Comparison of ENCODE assay signal across 24 cellular contexts in the genomic region with DNA sequence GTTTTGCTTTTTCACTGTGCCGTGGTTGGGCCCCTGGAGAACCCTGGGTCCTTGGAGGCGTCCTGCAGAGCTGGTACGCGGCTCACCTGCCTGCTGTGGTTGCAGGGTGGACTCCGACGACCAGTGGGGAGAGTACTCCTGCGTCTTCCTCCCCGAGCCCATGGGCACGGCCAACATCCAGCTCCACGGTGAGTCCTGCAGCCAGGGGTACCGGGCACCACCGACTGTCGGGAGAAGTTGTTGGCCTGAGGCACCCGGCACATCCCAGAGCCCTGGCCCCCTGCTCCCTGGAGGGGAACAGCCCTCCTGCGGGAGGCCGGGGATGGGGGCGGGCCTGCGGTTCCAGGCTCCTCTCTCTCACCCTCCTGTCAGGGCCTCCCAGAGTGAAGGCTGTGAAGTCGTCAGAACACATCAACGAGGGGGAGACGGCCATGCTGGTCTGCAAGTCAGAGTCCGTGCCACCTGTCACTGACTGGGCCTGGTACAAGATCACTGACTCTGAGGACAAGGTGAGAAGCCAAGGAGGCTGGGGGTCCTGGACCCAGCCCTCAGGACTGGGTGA. TPM values are rescaled to one million over a fixed set of nuclear protein-coding genes. Genes with fewer than 3 reads are reported as not detected.
DNase-seq lines count a peak whose midpoint lies in the region; ATAC-seq, FAIRE-seq and TF ChIP-seq lines count a peak whose summit lies in the region.
"Had no signal": no experiment of that assay in that cellular context is flagged by ENCODE, and none has a peak within 500 bp of the region (broad histone marks: within the 10 kb centered on the region; RNA-seq: fewer than 3 reads in every experiment).

No MANE protein-coding gene starts in this region.

- POLR2A ChIA-PET in HepG2 (lab: Yijun Ruan, JAX): no interaction called here

- no peak overlapping the region for H3K4me3 Mint-ChIP-seq in chondrocyte (ENCODE audit: unreplicated experiment)
- H3K4me3 Mint-ChIP-seq: CD4-positive, alpha-beta T cell had no signal

- H3K4me2 ChIP-seq in HepG2 (ENCODE audit: low read depth, low read length): no peak overlapping the region
- H3K4me2 ChIP-seq: A549 had no signal

- no peaks in the 10 kb centered on the region for H3K36me3 Mint-ChIP-seq in chondrocyte (ENCODE audit: low read depth)

- intact Hi-C loops in Right ventricle myocardium superior (cut with DNase I): no loop called here
- intact Hi-C loops in left cardiac atrium (cut with DNase I): loop anchor here in 1 of 2 donors (10.0 kb wide), 1 partner anchor 54 kb away; a partner anchor contains a TSS
- intact Hi-C loops in HepG2 (cut with micrococcal nuclease; ENCODE audit: unreplicated experiment): loop anchor here (10.0 kb wide), 1 partner anchor 84 kb away; a partner anchor contains a TSS

- H3K9me3 Mint-ChIP-seq in chondrocyte (ENCODE audit: low read depth): no peaks in the 10 kb centered on the region
- H3K9me3 Mint-ChIP-seq: CD4-positive, alpha-beta T cell had no signal

- H3K4me3 ChIP-seq in HepG2 (replicated peaks in 1 of 3; ENCODE audit: insufficient read depth in 1 of 3, low read depth in 2 of 3, low read length in 3 of 3) (no peak overlapping the region), WERI-Rb-1 (ENCODE audit: low read depth, low read length) (no peak overlapping the region)
- H3K4me3 ChIP-seq: A549, HAP-1 had no signal

- no peaks in the 10 kb centered on the region for H3K9me3 ChIP-seq in HepG2 (ENCODE audit: low read length)
- H3K9me3 ChIP-seq in WERI-Rb-1 (ENCODE audit: severe bottlenecking): no peaks in the 10 kb centered on the region
- H3K9me3 ChIP-seq: A549, Caco-2, HAP-1 had no signal

- no peak for TF ChIP-seq POLR2A in HepG2 (IDR thresholded peaks at IDR 0.05; ENCODE audit: insufficient read depth in 1 of 2, low read depth in 2 of 2, low read length in 2 of 2)

- no peak for ATAC-seq in Right ventricle myocardium superior (ENCODE audit: poor library complexity)
- no peak for ATAC-seq in left cardiac atrium
- ATAC-seq in HepG2: no peak
- ATAC-seq in GM18868 (IDR thresholded peaks at IDR 0.05; ENCODE audit: unreplicated experiment): no peak
- no peak for ATAC-seq in HG02571 (IDR thresholded peaks at IDR 0.05; ENCODE audit: unreplicated experiment)
- ATAC-seq: A549 had no signal

- H3K27me3 Mint-ChIP-seq in chondrocyte (ENCODE audit: low read depth): no peaks in the 10 kb centered on the region

- in situ Hi-C loops in HepG2 (cut with HindIII; ENCODE audit: extremely low pct_ligation_motif_present, low pct_unique_long_range_greater_than_20kb): loop anchor here (10.0 kb wide), 1 partner anchor 154 kb away; no protein-coding TSS in a partner anchor

- H2AFZ ChIP-seq in HepG2 (ENCODE audit: low read length): no peak overlapping the region

- H3K4me1 ChIP-seq in HepG2 (ENCODE audit: insufficient read depth, low read length): peaks cover 16% of the 10 kb centered on the region
- H3K4me1 ChIP-seq: Caco-2 had no signal

- TF ChIP-seq RAD21 in HepG2 (CRISPR knock-in tag; IDR thresholded peaks at IDR 0.05): no peak

- CTCF ChIA-PET in HepG2 (lab: Yijun Ruan, JAX; ENCODE audit: low intra/inter-chr PET ratio, low total read pairs): no interaction called here

- 90% methylated on average over 15 of the region's 22 CpGs for WGBS in HepG2 (ENCODE audit: low lambda C conversion rate)

- no peaks in the 10 kb centered on the region for H3K27me3 ChIP-seq in HepG2 (ENCODE audit: control insufficient read depth in 1 of 2, insufficient read depth in 2 of 2, low read length in 2 of 2)
- H3K27me3 ChIP-seq in WERI-Rb-1 (ENCODE audit: insufficient read depth, low read depth, severe bottlenecking): no peaks in the 10 kb centered on the region

- TF ChIP-seq CTCF in chondrocyte (IDR thresholded peaks at IDR 0.05): no peak
- no peak for TF ChIP-seq CTCF in HepG2 (CRISPR knock-in tag; IDR thresholded peaks at IDR 0.05)
- no peak for TF ChIP-seq CTCF in WERI-Rb-1 (IDR thresholded peaks at IDR 0.05; ENCODE audit: low read depth, low read length)

- DNase-seq in Right ventricle myocardium superior (peak; percentile 33), left cardiac atrium (no peak), chondrocyte (ENCODE audit: low spot score) (peak; percentile 93), HepG2 (ENCODE audit: low spot score) (no peak), WERI-Rb-1 (no peak)
- DNase-seq: AML-193; Caco-2; CD4-positive, alpha-beta T cell; IMR-90; KBM-7 had no signal

- H3K27ac ChIP-seq in HepG2 (ENCODE audit: extremely low read length, insufficient read depth, low read length) (no peak overlapping the region), WERI-Rb-1 (no peak overlapping the region)
- H3K27ac ChIP-seq: 22Rv1, A549, C4-2B, HL-60 had no signal

- no peak for FAIRE-seq in HepG2 (lab: Jason Lieb, UNC)
- FAIRE-seq: A549, D721Med, G401.6, GM12892, GM18507 had no signal

- H3K79me2 ChIP-seq in HepG2 (ENCODE audit: insufficient read depth, low read length): peaks cover 43% of the 10 kb centered on the region

- peaks cover 18% of the 10 kb centered on the region for H3K4me1 Mint-ChIP-seq in chondrocyte (ENCODE audit: low read depth)

- H3K9ac ChIP-seq in HepG2 (ENCODE audit: insufficient read depth, low read depth, low read length): no peak overlapping the region

- H4K20me1 ChIP-seq in HepG2 (ENCODE audit: insufficient read depth, low read length): peaks cover 81% of the 10 kb centered on the region

- H3K27ac Mint-ChIP-seq in chondrocyte (ENCODE audit: unreplicated experiment): no peak overlapping the region
- H3K27ac Mint-ChIP-seq: CD4-positive, alpha-beta T cell had no signal

- no TSS peak for BruUV-seq in HepG2 (replicated peaks; lab: Mats Ljungman, UMichigan)

- H3K36me3 ChIP-seq in HepG2 (replicated peaks in 1 of 2; ENCODE audit: control insufficient read depth in 1 of 2, insufficient read depth in 2 of 2, low read length in 2 of 2): peaks cover 35 to 39% of the 10 kb centered on the region in 2 experiments; a peak in 4 of 5 replicates
- H3K36me3 ChIP-seq in WERI-Rb-1: peaks cover 71% of the 10 kb centered on the region

- TF ChIP-seq EP300 in HepG2 (IDR thresholded peaks at IDR 0.05; ENCODE audit: low read depth in 2 of 2, low read length in 2 of 2) (no peak), HepG2 (CRISPR knock-in tag; IDR thresholded peaks at IDR 0.05; ENCODE audit: borderline replicate concordance) (no peak)

RNA-seq across cellular contexts. Expression of a gene that starts 8.0 kb away (rescaled TPM):
- total RNA-seq in Right ventricle myocardium superior (1,928 TPM), left cardiac atrium (1,000 to 10,000 TPM in 1 of 2 donors, 100 to 1,000 TPM in 1; 847 to 1,152 TPM), chondrocyte (440 to 503 TPM (median 452 TPM) in 3 replicates), HepG2 (2016; rRNA removed; fragmentation: Illumina TruSeq; extraction: Trizol) (136 and 309 TPM in 2 replicates)
- total RNA-seq in HepG2 (2016; cell fraction: cytosol; rRNA removed; fragmentation: Illumina TruSeq; extraction: Trizol; ENCODE audit: low read depth): 81.8 and 84.4 TPM in 2 replicates
- total RNA-seq in HepG2 (2016; cell fraction: insoluble cytoplasmic fraction; rRNA removed; fragmentation: Illumina TruSeq; extraction: Trizol): 114 and 317 TPM in 2 replicates
- 96.0 and 109 TPM in 2 replicates for total RNA-seq in HepG2 (2016; cell fraction: membrane; rRNA removed; fragmentation: Illumina TruSeq; extraction: Trizol)
- total RNA-seq in HepG2 (2016; cell fraction: nucleus; rRNA removed; fragmentation: Illumina TruSeq; extraction: Trizol): 271 and 340 TPM in 2 replicates
- polyA plus RNA-seq in HepG2 (2011; rRNA removed): 754 and 1,057 TPM in 2 replicates
- polyA plus RNA-seq in HepG2 (2011; cell fraction: cytosol; rRNA removed): 595 and 749 TPM in 2 replicates
- polyA plus RNA-seq in HepG2 (2011; cell fraction: nucleus; rRNA removed): 561 and 615 TPM in 2 replicates
- 926 and 933 TPM in 2 replicates for polyA plus RNA-seq in HepG2 (2012)
- polyA plus RNA-seq in HepG2 (2016; cell fraction: cytosol; fragmentation: Illumina TruSeq; extraction: Trizol; ENCODE audit: low read depth): 148 and 149 TPM in 2 replicates
- polyA plus RNA-seq in HepG2 (2016; cell fraction: insoluble cytoplasmic fraction; fragmentation: Illumina TruSeq; extraction: Trizol; ENCODE audit: low read depth): 179 and 219 TPM in 2 replicates
- polyA plus RNA-seq in HepG2 (2016; cell fraction: membrane; fragmentation: Illumina TruSeq; extraction: Trizol; ENCODE audit: low read depth): 152 and 167 TPM in 2 replicates
- polyA plus RNA-seq in HepG2 (2016; cell fraction: nucleus; fragmentation: Illumina TruSeq; extraction: Trizol; ENCODE audit: insufficient read depth, low read depth): 760 and 837 TPM in 2 replicates
- polyA minus RNA-seq in HepG2 (2011; rRNA and poly(A)+ RNA removed; ENCODE audit: low replicate concordance): 426 and 707 TPM in 2 replicates
- 369 and 454 TPM in 2 replicates for polyA minus RNA-seq in HepG2 (2011; cell fraction: cytosol; rRNA and poly(A)+ RNA removed)
- 97.1 and 115 TPM in 2 replicates for polyA minus RNA-seq in HepG2 (2011; cell fraction: nucleus; rRNA and poly(A)+ RNA removed)

RNA-seq across cellular contexts. Expression of a gene that starts 9.3 kb away (rescaled TPM):
- total RNA-seq in Right ventricle myocardium superior: 4.1 TPM
- 1 to 10 TPM; 4.3 to 10.0 TPM for total RNA-seq in left cardiac atrium
- 6.2 to 6.8 TPM (median 6.7 TPM) in 3 replicates for total RNA-seq in chondrocyte
- not detected in 2 replicates for total RNA-seq in HepG2 (2016; rRNA removed; fragmentation: Illumina TruSeq; extraction: Trizol)
- not detected in 2 replicates for total RNA-seq in HepG2 (2016; cell fraction: cytosol; rRNA removed; fragmentation: Illumina TruSeq; extraction: Trizol; ENCODE audit: low read depth)
- total RNA-seq in HepG2 (2016; cell fraction: insoluble cytoplasmic fraction; rRNA removed; fragmentation: Illumina TruSeq; extraction: Trizol): not detected in 2 replicates
- 0.03 TPM in 1 of 2 replicates, not detected in the other for total RNA-seq in HepG2 (2016; cell fraction: membrane; rRNA removed; fragmentation: Illumina TruSeq; extraction: Trizol)
- total RNA-seq in HepG2 (2016; cell fraction: nucleus; rRNA removed; fragmentation: Illumina TruSeq; extraction: Trizol): not detected in 2 replicates
- polyA plus RNA-seq in HepG2 (2011; rRNA removed): 0.01 and 0.05 TPM in 2 replicates
- polyA plus RNA-seq in HepG2 (2011; cell fraction: cytosol; rRNA removed): 0.07 and 0.09 TPM in 2 replicates
- 0.19 and 0.24 TPM in 2 replicates for polyA plus RNA-seq in HepG2 (2011; cell fraction: nucleus; rRNA removed)
- polyA plus RNA-seq in HepG2 (2012): 0.15 and 0.39 TPM in 2 replicates
- polyA plus RNA-seq in HepG2 (2016; cell fraction: cytosol; fragmentation: Illumina TruSeq; extraction: Trizol; ENCODE audit: low read depth): 0.07 TPM in 1 of 2 replicates, not detected in the other
- polyA plus RNA-seq in HepG2 (2016; cell fraction: insoluble cytoplasmic fraction; fragmentation: Illumina TruSeq; extraction: Trizol; ENCODE audit: low read depth): not detected in 2 replicates
- polyA plus RNA-seq in HepG2 (2016; cell fraction: membrane; fragmentation: Illumina TruSeq; extraction: Trizol; ENCODE audit: low read depth): 0.05 TPM in 1 of 2 replicates, not detected in the other
- polyA plus RNA-seq in HepG2 (2016; cell fraction: nucleus; fragmentation: Illumina TruSeq; extraction: Trizol; ENCODE audit: insufficient read depth, low read depth): not detected in 2 replicates
- 0.16 and 9.3 TPM in 2 replicates for polyA minus RNA-seq in HepG2 (2011; rRNA and poly(A)+ RNA removed; ENCODE audit: low replicate concordance)
- polyA minus RNA-seq in HepG2 (2011; cell fraction: cytosol; rRNA and poly(A)+ RNA removed): not detected in 2 replicates
- polyA minus RNA-seq in HepG2 (2011; cell fraction: nucleus; rRNA and poly(A)+ RNA removed): not detected in 2 replicates

RNA-seq across cellular contexts. Expression of a gene that starts 36.5 kb away (rescaled TPM):
- total RNA-seq in Right ventricle myocardium superior (0.32 TPM), left cardiac atrium (1 to 10 TPM in 1 of 2 donors, under 1 TPM in 1; 0.81 to 1.1 TPM), chondrocyte (not detected in 3 replicates), HepG2 (2016; rRNA removed; fragmentation: Illumina TruSeq; extraction: Trizol) (not detected in 2 replicates)
- total RNA-seq in HepG2 (2016; cell fraction: cytosol; rRNA removed; fragmentation: Illumina TruSeq; extraction: Trizol; ENCODE audit: low read depth): not detected in 2 replicates
- not detected in 2 replicates for total RNA-seq in HepG2 (2016; cell fraction: insoluble cytoplasmic fraction; rRNA removed; fragmentation: Illumina TruSeq; extraction: Trizol)
- total RNA-seq in HepG2 (2016; cell fraction: membrane; rRNA removed; fragmentation: Illumina TruSeq; extraction: Trizol): not detected in 2 replicates
- not detected in 2 replicates for total RNA-seq in HepG2 (2016; cell fraction: nucleus; rRNA removed; fragmentation: Illumina TruSeq; extraction: Trizol)
- 0.07 TPM in 1 of 2 replicates, not detected in the other for polyA plus RNA-seq in HepG2 (2011; rRNA removed)
- polyA plus RNA-seq in HepG2 (2011; cell fraction: cytosol; rRNA removed): 0.13 TPM in 1 of 2 replicates, not detected in the other
- polyA plus RNA-seq in HepG2 (2011; cell fraction: nucleus; rRNA removed): 0.50 and 0.71 TPM in 2 replicates
- polyA plus RNA-seq in HepG2 (2012): 0.16 TPM in 1 of 2 replicates, not detected in the other
- polyA plus RNA-seq in HepG2 (2016; cell fraction: cytosol; fragmentation: Illumina TruSeq; extraction: Trizol; ENCODE audit: low read depth): not detected in 2 replicates
- polyA plus RNA-seq in HepG2 (2016; cell fraction: insoluble cytoplasmic fraction; fragmentation: Illumina TruSeq; extraction: Trizol; ENCODE audit: low read depth): not detected in 2 replicates
- polyA plus RNA-seq in HepG2 (2016; cell fraction: membrane; fragmentation: Illumina TruSeq; extraction: Trizol; ENCODE audit: low read depth): not detected in 2 replicates
- not detected in 2 replicates for polyA plus RNA-seq in HepG2 (2016; cell fraction: nucleus; fragmentation: Illumina TruSeq; extraction: Trizol; ENCODE audit: insufficient read depth, low read depth)
- polyA minus RNA-seq in HepG2 (2011; rRNA and poly(A)+ RNA removed; ENCODE audit: low replicate concordance): not detected in 2 replicates
- not detected in 2 replicates for polyA minus RNA-seq in HepG2 (2011; cell fraction: cytosol; rRNA and poly(A)+ RNA removed)
- polyA minus RNA-seq in HepG2 (2011; cell fraction: nucleus; rRNA and poly(A)+ RNA removed): not detected in 2 replicates
- total RNA-seq: Caco-2, H4, HT1080, IMR-90 had no signal
- polyA plus RNA-seq: A549, BJ had no signal

RNA-seq across cellular contexts. Expression of a gene that starts 48.8 kb away (rescaled TPM):
- total RNA-seq in Right ventricle myocardium superior (86.3 TPM), left cardiac atrium (10 to 100 TPM; 63.9 to 71.0 TPM), chondrocyte (41.4 to 71.1 TPM (median 66.9 TPM) in 3 replicates), HepG2 (2016; rRNA removed; fragmentation: Illumina TruSeq; extraction: Trizol) (119 and 138 TPM in 2 replicates)
- 181 and 194 TPM in 2 replicates for total RNA-seq in HepG2 (2016; cell fraction: cytosol; rRNA removed; fragmentation: Illumina TruSeq; extraction: Trizol; ENCODE audit: low read depth)
- total RNA-seq in HepG2 (2016; cell fraction: insoluble cytoplasmic fraction; rRNA removed; fragmentation: Illumina TruSeq; extraction: Trizol): 104 and 144 TPM in 2 replicates
- 198 and 240 TPM in 2 replicates for total RNA-seq in HepG2 (2016; cell fraction: membrane; rRNA removed; fragmentation: Illumina TruSeq; extraction: Trizol)
- 59.6 and 65.5 TPM in 2 replicates for total RNA-seq in HepG2 (2016; cell fraction: nucleus; rRNA removed; fragmentation: Illumina TruSeq; extraction: Trizol)
- 140 and 150 TPM in 2 replicates for polyA plus RNA-seq in HepG2 (2011; rRNA removed)
- 102 and 147 TPM in 2 replicates for polyA plus RNA-seq in HepG2 (2011; cell fraction: cytosol; rRNA removed)
- polyA plus RNA-seq in HepG2 (2011; cell fraction: nucleus; rRNA removed): 121 and 122 TPM in 2 replicates
- 90.8 and 101 TPM in 2 replicates for polyA plus RNA-seq in HepG2 (2012)
- polyA plus RNA-seq in HepG2 (2016; cell fraction: cytosol; fragmentation: Illumina TruSeq; extraction: Trizol; ENCODE audit: low read depth): 157 and 191 TPM in 2 replicates
- 118 and 140 TPM in 2 replicates for polyA plus RNA-seq in HepG2 (2016; cell fraction: insoluble cytoplasmic fraction; fragmentation: Illumina TruSeq; extraction: Trizol; ENCODE audit: low read depth)
- polyA plus RNA-seq in HepG2 (2016; cell fraction: membrane; fragmentation: Illumina TruSeq; extraction: Trizol; ENCODE audit: low read depth): 153 and 184 TPM in 2 replicates
- 130 and 138 TPM in 2 replicates for polyA plus RNA-seq in HepG2 (2016; cell fraction: nucleus; fragmentation: Illumina TruSeq; extraction: Trizol; ENCODE audit: insufficient read depth, low read depth)
- polyA minus RNA-seq in HepG2 (2011; rRNA and poly(A)+ RNA removed; ENCODE audit: low replicate concordance): 60.5 and 88.3 TPM in 2 replicates
- 42.1 and 46.2 TPM in 2 replicates for polyA minus RNA-seq in HepG2 (2011; cell fraction: cytosol; rRNA and poly(A)+ RNA removed)
- 19.1 and 22.1 TPM in 2 replicates for polyA minus RNA-seq in HepG2 (2011; cell fraction: nucleus; rRNA and poly(A)+ RNA removed)

RNA-seq across cellular contexts. Expression of a gene that starts 53.0 kb away (rescaled TPM):
- 54.5 TPM for total RNA-seq in Right ventricle myocardium superior
- total RNA-seq in left cardiac atrium: 10 to 100 TPM; 33.7 to 43.6 TPM
- 27.3 to 35.8 TPM (median 35.5 TPM) in 3 replicates for total RNA-seq in chondrocyte
- total RNA-seq in HepG2 (2016; rRNA removed; fragmentation: Illumina TruSeq; extraction: Trizol): 52.5 and 78.0 TPM in 2 replicates
- total RNA-seq in HepG2 (2016; cell fraction: cytosol; rRNA removed; fragmentation: Illumina TruSeq; extraction: Trizol; ENCODE audit: low read depth): 14.6 and 16.3 TPM in 2 replicates
- total RNA-seq in HepG2 (2016; cell fraction: insoluble cytoplasmic fraction; rRNA removed; fragmentation: Illumina TruSeq; extraction: Trizol): 49.1 and 82.6 TPM in 2 replicates
- total RNA-seq in HepG2 (2016; cell fraction: membrane; rRNA removed; fragmentation: Illumina TruSeq; extraction: Trizol): 30.6 and 32.9 TPM in 2 replicates
- total RNA-seq in HepG2 (2016; cell fraction: nucleus; rRNA removed; fragmentation: Illumina TruSeq; extraction: Trizol): 53.4 and 70.1 TPM in 2 replicates
- polyA plus RNA-seq in HepG2 (2011; rRNA removed): 101 and 114 TPM in 2 replicates
- 20.8 and 36.5 TPM in 2 replicates for polyA plus RNA-seq in HepG2 (2011; cell fraction: cytosol; rRNA removed)
- 255 and 333 TPM in 2 replicates for polyA plus RNA-seq in HepG2 (2011; cell fraction: nucleus; rRNA removed)
- 52.2 and 65.7 TPM in 2 replicates for polyA plus RNA-seq in HepG2 (2012)
- polyA plus RNA-seq in HepG2 (2016; cell fraction: cytosol; fragmentation: Illumina TruSeq; extraction: Trizol; ENCODE audit: low read depth): 16.5 and 17.7 TPM in 2 replicates
- 70.9 and 71.7 TPM in 2 replicates for polyA plus RNA-seq in HepG2 (2016; cell fraction: insoluble cytoplasmic fraction; fragmentation: Illumina TruSeq; extraction: Trizol; ENCODE audit: low read depth)
- polyA plus RNA-seq in HepG2 (2016; cell fraction: membrane; fragmentation: Illumina TruSeq; extraction: Trizol; ENCODE audit: low read depth): 34.9 and 37.3 TPM in 2 replicates
- polyA plus RNA-seq in HepG2 (2016; cell fraction: nucleus; fragmentation: Illumina TruSeq; extraction: Trizol; ENCODE audit: insufficient read depth, low read depth): 138 and 146 TPM in 2 replicates
- polyA minus RNA-seq in HepG2 (2011; rRNA and poly(A)+ RNA removed; ENCODE audit: low replicate concordance): 247 and 377 TPM in 2 replicates
- 67.1 and 69.6 TPM in 2 replicates for polyA minus RNA-seq in HepG2 (2011; cell fraction: cytosol; rRNA and poly(A)+ RNA removed)
- polyA minus RNA-seq in HepG2 (2011; cell fraction: nucleus; rRNA and poly(A)+ RNA removed): 37.9 and 42.3 TPM in 2 replicates

Comparison
In these comparisons a context has a peak if more than half of its experiments do, and no peak if none do; other contexts are left out.
1. DNase-seq: peak in Right ventricle myocardium superior (single experiment) and chondrocyte (single experiment); none in left cardiac atrium (single experiment), HepG2 (single experiment) and WERI-Rb-1 (single experiment).